Comparison of ENCODE assay signal across 10 cellular contexts in genomic region chr3:195238626-195239118, GRCh38. TPM values are rescaled to one million over a fixed set of nuclear protein-coding genes. Genes with fewer than 3 reads are reported as not detected.
A peak's percentile ranks its signal among the peaks of the same experiment; 100 is the strongest.
DNase-seq lines count a peak whose midpoint lies in the region; ATAC-seq and TF ChIP-seq lines count a peak whose summit lies in the region.
"Had no signal": no experiment of that assay in that cellular context is flagged by ENCODE, and none has a peak within 500 bp of the region (broad histone marks: within the 10 kb centered on the region; RNA-seq: fewer than 3 reads in every experiment).

No MANE protein-coding gene starts in this region.

- H3K27ac Mint-ChIP-seq in natural killer cell: peak overlapping the region; percentile 4 to 26

- ATAC-seq in Right ventricle myocardium inferior: peak; percentile 85
- ATAC-seq in natural killer cell: peak; percentile 49 to 95 (median 50)
- ATAC-seq: K562 had no signal

- intact Hi-C loops in Right ventricle myocardium inferior (cut with DNase I) (no loop called here), cardiac septum (cut with DNase I) (loop anchor here (1.0 kb wide), 1 partner anchor 28 kb away; no protein-coding TSS in a partner anchor), natural killer cell (cut with micrococcal nuclease) (no loop called here), vagina (cut with DNase I) (no loop called here)

- no peaks in the 10 kb centered on the region for H3K27me3 ChIP-seq in vagina

- no peak overlapping the region for H3K4me3 Mint-ChIP-seq in natural killer cell

- H3K27ac ChIP-seq in vagina: peak overlapping the region; percentile 5
- H3K27ac ChIP-seq: SK-N-MC had no signal

- H3K9me3 Mint-ChIP-seq in natural killer cell: no peaks in the 10 kb centered on the region

- DNase-seq in Right ventricle myocardium inferior (ENCODE audit: missing footprints) (no peak), cardiac septum (ENCODE audit: low spot score) (no peak), fibroblast of mammary gland (ENCODE audit: low read depth) (peak; percentile 62), natural killer cell (no peak), vagina (ENCODE audit: extremely low spot score in 2 of 2) (peak in 1 of 2 donors; percentile 92), GF-D8 (lab: John Stamatoyannopoulos, UW) (no peak), globus pallidus (ENCODE audit: low spot score) (no peak)
- DNase-seq in activated CD4-positive, CD25-positive, alpha-beta regulatory T cell (lab: John Stamatoyannopoulos, UW): no peak

- no peak for TF ChIP-seq POLR2A in vagina (IDR thresholded peaks at IDR 0.05)

- H3K9me3 ChIP-seq in vagina: no peaks in the 10 kb centered on the region

- H3K36me3 ChIP-seq in vagina: no peaks in the 10 kb centered on the region

- no peaks in the 10 kb centered on the region for H3K36me3 Mint-ChIP-seq in natural killer cell

- peaks cover 12% of the 10 kb centered on the region for H3K4me1 ChIP-seq in vagina

- no peak overlapping the region for H3K4me3 ChIP-seq in fibroblast of mammary gland (ENCODE audit: control insufficient read depth, low read depth, low read length)
- no peak overlapping the region for H3K4me3 ChIP-seq in vagina
- H3K4me3 ChIP-seq: K562, SK-N-MC had no signal

- H3K4me1 Mint-ChIP-seq in natural killer cell: peaks cover 13 to 16% of the 10 kb centered on the region in 2 donors

- no peaks in the 10 kb centered on the region for H3K27me3 Mint-ChIP-seq in natural killer cell (ENCODE audit: low read depth in 2 of 2)

- TF ChIP-seq CTCF in fibroblast of mammary gland (conservative IDR thresholded peaks at IDR 0.05; ENCODE audit: control insufficient read depth, insufficient read depth, low read depth, low read length): no peak
- no peak for TF ChIP-seq CTCF in natural killer cell (IDR thresholded peaks at IDR 0.05)
- no peak for TF ChIP-seq CTCF in vagina (IDR thresholded peaks at IDR 0.05)

RNA-seq across cellular contexts. Expression of gene XXYLT1, which starts 32.3 kb away (rescaled TPM):
- total RNA-seq in Right ventricle myocardium inferior (2.7 TPM), cardiac septum (5.9 TPM), natural killer cell (10 to 100 TPM in 2 of 3 donors, 1 to 10 TPM in 1; 8.7 to 13.6 (median 10.2) TPM), vagina (14.5 TPM)
